8 cellular contexts compared by ENCODE assay signal in genomic region chr5:145834917-145835838, GRCh38. TPM values are rescaled to one million over a fixed set of nuclear protein-coding genes. Genes with fewer than 3 reads are reported as not detected.
DNase-seq lines count a peak whose midpoint lies in the region; ATAC-seq lines count a peak whose summit lies in the region.

Gene PRELID2, minus strand, starts transcription at chr5:145835342. Its CDS starts 91 bp downstream, at chr5:145835251.

- peak; percentile 85 for ATAC-seq in HG02938 (IDR thresholded peaks at IDR 0.05; ENCODE audit: unreplicated experiment)
- ATAC-seq in left colon, result peak; percentile 89

- intact Hi-C loops in left colon (cut with DNase I, micrococcal nuclease), result no loop called here

- peak; percentile 6 for DNase-seq in activated gamma-delta T cell treated with Interleukin-2 at 50 U/mL for 16 hours
- DNase-seq in activated gamma-delta T cell (lab: John Stamatoyannopoulos, UW), result no peak
- DNase-seq in NCI-H2107 treated with DMSO at 0.1 percent for 48 hours (lab: John Stamatoyannopoulos, UW; ENCODE audit: unreplicated experiment), result peak; percentile 8
- peak in 3 of 4 experiments; percentile 3 to 5 (median 5) for DNase-seq in activated CD4-positive, CD25-positive, alpha-beta regulatory T cell (lab: John Stamatoyannopoulos, UW)
- DNase-seq in dedifferentiated amniotic fluid mesenchymal stem cell (ENCODE audit: extremely low spot score), result peak; percentile 87
- peak; percentile 92 to 96 for DNase-seq in left colon
- peak; percentile 76 for DNase-seq in stimulated activated CD4-positive, alpha-beta T cell treated with anti-CD3 and anti-CD28 coated beads, Interleukin-15, amount 100 ng/mL, for 24 hours

RNA-seq across cellular contexts. Expression of gene PRELID2, which starts in this region (rescaled TPM):
- total RNA-seq in left colon, result 10 to 100 TPM; 86.8 to 95.0 TPM
